ENCODE assay signal across 16 cellular contexts in genomic region chr10:100742936-100743335, GRCh38. TPM values are rescaled to one million over a fixed set of nuclear protein-coding genes. Genes with fewer than 3 reads are reported as not detected.
DNase-seq lines count a peak whose midpoint lies in the region; ATAC-seq, FAIRE-seq and TF ChIP-seq lines count a peak whose summit lies in the region.
"Had no signal": no experiment of that assay in that cellular context is flagged by ENCODE, and none has a peak within 500 bp of the region (broad histone marks: within the 10 kb centered on the region; RNA-seq: fewer than 3 reads in every experiment).

No MANE protein-coding gene starts in this region.

- no peak overlapping the region for H3K4me3 ChIP-seq in A549
- 0 out of 2 replicates have a peak overlapping the region, but pooled peaks have one; percentile 44 for H3K4me3 ChIP-seq in GM23338
- peak overlapping the region; percentile 4 for H3K4me3 ChIP-seq in kidney epithelial cell (ENCODE audit: low read depth, low read length)
- no peak overlapping the region for H3K4me3 ChIP-seq in dorsolateral prefrontal cortex
- H3K4me3 ChIP-seq in effector memory CD4-positive, alpha-beta T cell (ENCODE audit: insufficient read depth, low read depth, low read length, poor library complexity, severe bottlenecking) = no peak overlapping the region
- H3K4me3 ChIP-seq: GM12878, HAP-1 had no signal

- H2AFZ ChIP-seq in GM23338 = no peak overlapping the region

- H3K79me2 ChIP-seq in GM23338 (replicated peaks; ENCODE audit: insufficient read depth) = no peaks in the 10 kb centered on the region

- no peak for TF ChIP-seq POLR2A in A549 (IDR thresholded peaks at IDR 0.05; ENCODE audit: low read length)

- POLR2A ChIA-PET in A549 (lab: Yijun Ruan, JAX) = interaction anchor here (0.6 to 1.5 kb wide), 3 partner anchors 33 to 207 kb away, joined by 3 to 5 read pairs (median 3); partner anchors contain the start of gene HIF1AN
- POLR2A ChIA-PET in activated B cell treated with CpG ODN at 0.5 μM for 24 hours (lab: Charles Lee) = no interaction called here

- no peak for TF ChIP-seq CTCF in A549 (IDR thresholded peaks at IDR 0.05)
- no peak for TF ChIP-seq CTCF in GM23338 (conservative IDR thresholded peaks at IDR 0.05; ENCODE audit: low read depth in 2 of 2)
- TF ChIP-seq CTCF in activated B cell treated with CpG ODN at 0.5 μM for 24 hours (IDR thresholded peaks at IDR 0.05) = no peak
- no peak for TF ChIP-seq CTCF in kidney epithelial cell (IDR thresholded peaks at IDR 0.05; ENCODE audit: insufficient read depth, low read length, poor library complexity, severe bottlenecking)
- TF ChIP-seq CTCF in Calu3 (IDR thresholded peaks at IDR 0.05; ENCODE audit: unreplicated experiment) = no peak
- TF ChIP-seq CTCF in dorsolateral prefrontal cortex (IDR thresholded peaks at IDR 0.05 in 54 of 56, conservative IDR thresholded peaks at IDR 0.05 in 2 of 56; ENCODE audit: low read depth in 1 of 56, partially characterized antibody in 56 of 56) = no peak

- H3K4me1 ChIP-seq in A549 (peaks cover 29% of the 10 kb centered on the region), GM23338 (ENCODE audit: insufficient read depth) (peaks cover 69% of the 10 kb centered on the region)
- peaks cover 44% of the 10 kb centered on the region for H3K4me1 ChIP-seq in effector memory CD4-positive, alpha-beta T cell (ENCODE audit: control insufficient read depth, insufficient read depth, low read length, poor library complexity, severe bottlenecking)
- H3K4me1 ChIP-seq: HAP-1 had no signal

- 93% methylated on average over 7 of the region's 7 CpGs for WGBS in A549 (ENCODE audit: missing lambda C conversion rate)

- no peaks in the 10 kb centered on the region; the same call in 2 of the 3 replicates for H3K36me3 Mint-ChIP-seq in GM23338 (ENCODE audit: low read depth)
- H3K36me3 Mint-ChIP-seq in activated B cell treated with CpG ODN at 0.5 μM for 24 hours (ENCODE audit: low read depth) = no peaks in the 10 kb centered on the region
- H3K36me3 Mint-ChIP-seq in Calu3 (ENCODE audit: insufficient read depth, unreplicated experiment) = no peaks in the 10 kb centered on the region
- H3K36me3 Mint-ChIP-seq: CD4-positive, alpha-beta memory T cell had no signal

- no peaks in the 10 kb centered on the region for H3K9me2 ChIP-seq in GM23338 (ENCODE audit: insufficient read depth)

- H3K27ac Mint-ChIP-seq in GM23338 (no peak overlapping the region), activated B cell treated with CpG ODN at 0.5 μM for 24 hours (no peak overlapping the region), Calu3 (ENCODE audit: unreplicated experiment) (no peak overlapping the region)

- BruUV-seq in Calu3 (replicated peaks; lab: Mats Ljungman, UMichigan) = no TSS peak

- FAIRE-seq in A549 (lab: Jason Lieb, UNC) = no peak

- TF ChIP-seq RAD21 in A549 (conservative IDR thresholded peaks at IDR 0.05 in 1 of 2, IDR thresholded peaks at IDR 0.05 in 1 of 2) = no peak

- TF ChIP-seq EP300 in A549 (IDR thresholded peaks at IDR 0.05) = no peak

- H3K4me3 Mint-ChIP-seq in GM23338 (no peak overlapping the region; the same call in 2 of the 3 replicates), activated B cell treated with CpG ODN at 0.5 μM for 24 hours (peak overlapping the region; percentile 38), Calu3 (ENCODE audit: low read depth, unreplicated experiment) (no peak overlapping the region)

- H3K9me3 Mint-ChIP-seq in GM23338 (no peaks in the 10 kb centered on the region; the same call in 2 of the 3 replicates), activated B cell treated with CpG ODN at 0.5 μM for 24 hours (no peaks in the 10 kb centered on the region), Calu3 (ENCODE audit: low read depth, unreplicated experiment) (no peaks in the 10 kb centered on the region)

- H4K20me1 ChIP-seq in GM23338 (replicated peaks; ENCODE audit: insufficient read depth) = peaks cover 26% of the 10 kb centered on the region

- intact Hi-C loops in activated B cell treated with CpG ODN at 0.5 μM for 24 hours (cut with micrococcal nuclease) (loop anchor here (1.0 to 10.0 kb wide), 6 partner anchors 72 to 484 kb away; partner anchors contain the start of genes LBX1 and TLX1), Calu3 (cut with micrococcal nuclease; ENCODE audit: unreplicated experiment) (loop anchor here (10.0 kb wide), 1 partner anchor 68 kb away; no protein-coding TSS in a partner anchor), dorsolateral prefrontal cortex (cut with DNase I) (loop anchor here in 1 of 2 donors (2.0 kb wide), 1 partner anchor 180 kb away; no protein-coding TSS in a partner anchor)

- no peak for DNase-seq in A549 (ENCODE audit: low read depth in 1 of 2, low spot score in 1 of 2)
- DNase-seq in GM23338 (ENCODE audit: low spot score) = no peak
- DNase-seq in activated B cell treated with CpG ODN at 0.5 μM for 24 hours = no peak
- no peak for DNase-seq in kidney epithelial cell (ENCODE audit: low read depth)
- DNase-seq in Calu3 = no peak
- DNase-seq in NCI-H748 (lab: John Stamatoyannopoulos, UW; ENCODE audit: unreplicated experiment) = no peak
- DNase-seq in dorsolateral prefrontal cortex = no peak
- no peak for DNase-seq in effector memory CD4-positive, alpha-beta T cell
- DNase-seq: NCI-H2081 treated with DMSO at 0.1 percent for 48 hours, NCI-H510A, SHP77 treated with DMSO at 0.1 percent for 48 hours had no signal

- peak overlapping the region; percentile 98 for H3K4me2 ChIP-seq in A549
- no peak overlapping the region for H3K4me2 ChIP-seq in GM23338

- H3K4me1 Mint-ChIP-seq in GM23338 (peaks cover 58% of the 10 kb centered on the region), activated B cell treated with CpG ODN at 0.5 μM for 24 hours (peaks cover 53% of the 10 kb centered on the region), Calu3 (ENCODE audit: low read depth, unreplicated experiment) (peaks cover 16% of the 10 kb centered on the region)

- peaks cover 18% of the 10 kb centered on the region for H3F3A ChIP-seq in GM23338 (replicated peaks; ENCODE audit: low read depth)

- CTCF ChIA-PET in A549 (lab: Yijun Ruan, JAX) (interaction anchor here (0.6 to 10.8 kb wide), 78 partner anchors 9 to 1029 kb away, joined by 3 to 129 read pairs (median 6); partner anchors contain the start of gene HIF1AN), activated B cell treated with CpG ODN at 0.5 μM for 24 hours (lab: Charles Lee) (interaction anchor here (0.7 to 1.9 kb wide), 8 partner anchors 14 to 224 kb away, joined by 3 to 5 read pairs (median 4); no protein-coding TSS in a partner anchor), Calu3 (lab: Charles Lee) (interaction anchor here (0.7 kb wide), 1 partner anchor 207 kb away, joined by 4 read pairs; the partner anchor contains the start of gene HIF1AN)

- no peak overlapping the region for H3K27ac ChIP-seq in A549
- no peak overlapping the region for H3K27ac ChIP-seq in GM23338 (ENCODE audit: low read depth)
- no peak overlapping the region for H3K27ac ChIP-seq in dorsolateral prefrontal cortex
- H3K27ac ChIP-seq in effector memory CD4-positive, alpha-beta T cell (ENCODE audit: insufficient read depth, low read length, poor library complexity, severe bottlenecking) = no peak overlapping the region

- no peaks in the 10 kb centered on the region for H3K36me3 ChIP-seq in GM23338 (ENCODE audit: insufficient read depth)
- H3K36me3 ChIP-seq in kidney epithelial cell (ENCODE audit: control insufficient read depth, insufficient read depth, low read length) = no peaks in the 10 kb centered on the region
- H3K36me3 ChIP-seq in effector memory CD4-positive, alpha-beta T cell (ENCODE audit: control insufficient read depth, insufficient read depth, low read length) = no peaks in the 10 kb centered on the region
- H3K36me3 ChIP-seq: HAP-1 had no signal

- H3K27me3 Mint-ChIP-seq in GM23338 (ENCODE audit: insufficient read depth, low read depth, poor library complexity) = peaks cover 96% of the 10 kb centered on the region
- H3K27me3 Mint-ChIP-seq in activated B cell treated with CpG ODN at 0.5 μM for 24 hours = peaks cover 70% of the 10 kb centered on the region
- peaks cover 98% of the 10 kb centered on the region for H3K27me3 Mint-ChIP-seq in Calu3 (ENCODE audit: unreplicated experiment)

- peaks cover 99% of the 10 kb centered on the region for H3K27me3 ChIP-seq in GM23338 (ENCODE audit: insufficient read depth)
- H3K27me3 ChIP-seq in kidney epithelial cell (ENCODE audit: control insufficient read depth, insufficient read depth, low read length) = no peaks in the 10 kb centered on the region
- H3K27me3 ChIP-seq in dorsolateral prefrontal cortex = peaks cover 28 to 100% (median 99%) of the 10 kb centered on the region in 45 donors
- peaks cover 75% of the 10 kb centered on the region for H3K27me3 ChIP-seq in effector memory CD4-positive, alpha-beta T cell (replicated peaks; ENCODE audit: control insufficient read depth, insufficient read depth, low read length, poor library complexity, severe bottlenecking)

- H3K9me3 ChIP-seq in A549 = no peaks in the 10 kb centered on the region
- no peaks in the 10 kb centered on the region for H3K9me3 ChIP-seq in effector memory CD4-positive, alpha-beta T cell (ENCODE audit: control insufficient read depth, low read length)
- H3K9me3 ChIP-seq: HAP-1 had no signal

- no peak for ATAC-seq in A549
- no peak for ATAC-seq in GM23338
- no peak for ATAC-seq in activated B cell treated with CpG ODN at 0.5 μM for 24 hours (ENCODE audit: low read depth)

RNA-seq across cellular contexts. Expression of gene PAX2, which starts 2.4 kb away (rescaled TPM):
- polyA plus RNA-seq in A549 (2011; rRNA removed) (0.05 and 0.06 TPM in 2 replicates), A549 (2017; fragmentation: RNase III; extraction: RNeasy Plus Mini Kit Qiagen cat#74134 plus additional on column Dnase treatment) (0.18 to 0.21 TPM (median 0.21 TPM) in 3 replicates), GM23338 (2016; fragmentation: Nextera tagmentation; extraction: Ambion mirVana) (not detected in 2 replicates)
- polyA plus RNA-seq in A549 (2012; cell fraction: cytosol; rRNA removed) = 0.04 and 0.05 TPM in 2 replicates
- 0.14 and 0.24 TPM in 2 replicates for polyA plus RNA-seq in A549 (2012; cell fraction: nucleus; rRNA removed)
- 0.10 TPM in 1 of 2 replicates, not detected in the other for polyA minus RNA-seq in A549 (2011; rRNA and poly(A)+ RNA removed)
- not detected in 2 replicates for total RNA-seq in GM23338 (2014; rRNA removed; shearing (Covaris generic))
- total RNA-seq in activated B cell treated with CpG ODN at 0.5 μM for 24 hours (not detected in 2 replicates), kidney epithelial cell (5.1 and 7.9 TPM in 2 replicates), Calu3 (2022) (not detected in 2 replicates), dorsolateral prefrontal cortex (under 1 TPM in 41 of 120 experiments, not detected in 79; 0.11 to 0.85 (median 0.22) TPM)
- total RNA-seq: CD4-positive, alpha-beta memory T cell; GM12878; LHCN-M2 had no signal
- polyA plus RNA-seq: BJ; CD4-positive, alpha-beta memory T cell; GM12878 had no signal

Comparison
In these comparisons a context has a peak if more than half of its experiments do, and no peak if none do; other contexts are left out.
1. H3K4me3 ChIP-seq: peak in GM23338 (single experiment) and kidney epithelial cell (single experiment); none in A549 (single experiment), dorsolateral prefrontal cortex (0 of 59) and effector memory CD4-positive, alpha-beta T cell (single experiment).